1 cellular context compared by ENCODE assay signal in the genomic region with DNA sequence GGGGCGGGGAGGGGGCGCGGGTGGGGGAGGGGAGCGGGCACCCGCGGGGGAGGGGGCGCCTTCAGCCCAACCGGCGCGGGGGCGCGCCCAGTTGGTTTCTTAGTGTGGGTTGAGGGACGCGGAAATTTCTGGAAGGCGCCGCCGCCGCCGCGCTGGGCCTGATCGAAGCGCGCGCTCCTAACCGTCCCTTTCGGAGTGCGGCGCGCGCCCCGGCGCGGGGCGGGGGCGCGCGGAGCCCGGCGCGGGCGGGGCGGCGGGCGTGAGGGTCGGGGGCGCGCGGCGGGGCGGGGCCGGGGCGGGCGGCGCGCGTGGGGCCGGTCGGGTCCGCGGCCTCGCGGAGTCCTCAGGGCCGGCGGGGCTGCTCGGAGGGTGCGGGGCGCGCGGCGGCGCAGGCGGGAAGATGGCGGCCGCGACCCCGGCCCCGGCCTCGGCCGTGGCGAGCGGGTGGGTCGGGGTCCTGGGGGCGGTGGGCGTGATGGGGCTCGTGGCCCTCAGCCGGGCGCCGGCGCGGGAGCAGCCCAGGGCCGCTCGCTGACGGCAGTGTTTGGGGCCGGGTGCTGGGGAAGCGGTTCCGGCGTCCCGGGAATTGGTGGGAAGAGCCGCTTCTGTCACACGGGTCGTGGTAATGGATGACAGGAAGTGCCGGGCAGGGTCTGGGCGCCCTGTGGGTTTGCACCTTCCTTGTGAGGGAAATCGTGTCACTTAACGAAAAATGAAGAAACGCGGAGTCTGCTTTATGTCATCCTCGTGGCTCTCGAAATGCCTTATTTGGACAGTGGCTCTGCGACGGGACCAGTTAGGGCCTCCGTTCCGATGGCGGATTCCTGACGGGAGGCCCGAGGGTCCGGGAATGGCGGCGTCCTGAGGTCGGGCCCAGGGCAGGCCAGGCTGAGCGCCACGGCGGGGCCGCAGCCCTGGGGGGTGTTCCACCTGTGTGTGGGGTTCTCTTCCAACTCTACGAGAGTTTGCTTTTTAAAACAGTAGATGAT.
TF ChIP-seq lines count a peak whose summit lies in the region.

No MANE protein-coding gene starts in this region.

TF ChIP-seq in HepG2, 621 proteins besides CTCF, POLR2A, EP300 and RAD21 (continued from another document and continues in another):
- TF ChIP-seq, protein P1, sequence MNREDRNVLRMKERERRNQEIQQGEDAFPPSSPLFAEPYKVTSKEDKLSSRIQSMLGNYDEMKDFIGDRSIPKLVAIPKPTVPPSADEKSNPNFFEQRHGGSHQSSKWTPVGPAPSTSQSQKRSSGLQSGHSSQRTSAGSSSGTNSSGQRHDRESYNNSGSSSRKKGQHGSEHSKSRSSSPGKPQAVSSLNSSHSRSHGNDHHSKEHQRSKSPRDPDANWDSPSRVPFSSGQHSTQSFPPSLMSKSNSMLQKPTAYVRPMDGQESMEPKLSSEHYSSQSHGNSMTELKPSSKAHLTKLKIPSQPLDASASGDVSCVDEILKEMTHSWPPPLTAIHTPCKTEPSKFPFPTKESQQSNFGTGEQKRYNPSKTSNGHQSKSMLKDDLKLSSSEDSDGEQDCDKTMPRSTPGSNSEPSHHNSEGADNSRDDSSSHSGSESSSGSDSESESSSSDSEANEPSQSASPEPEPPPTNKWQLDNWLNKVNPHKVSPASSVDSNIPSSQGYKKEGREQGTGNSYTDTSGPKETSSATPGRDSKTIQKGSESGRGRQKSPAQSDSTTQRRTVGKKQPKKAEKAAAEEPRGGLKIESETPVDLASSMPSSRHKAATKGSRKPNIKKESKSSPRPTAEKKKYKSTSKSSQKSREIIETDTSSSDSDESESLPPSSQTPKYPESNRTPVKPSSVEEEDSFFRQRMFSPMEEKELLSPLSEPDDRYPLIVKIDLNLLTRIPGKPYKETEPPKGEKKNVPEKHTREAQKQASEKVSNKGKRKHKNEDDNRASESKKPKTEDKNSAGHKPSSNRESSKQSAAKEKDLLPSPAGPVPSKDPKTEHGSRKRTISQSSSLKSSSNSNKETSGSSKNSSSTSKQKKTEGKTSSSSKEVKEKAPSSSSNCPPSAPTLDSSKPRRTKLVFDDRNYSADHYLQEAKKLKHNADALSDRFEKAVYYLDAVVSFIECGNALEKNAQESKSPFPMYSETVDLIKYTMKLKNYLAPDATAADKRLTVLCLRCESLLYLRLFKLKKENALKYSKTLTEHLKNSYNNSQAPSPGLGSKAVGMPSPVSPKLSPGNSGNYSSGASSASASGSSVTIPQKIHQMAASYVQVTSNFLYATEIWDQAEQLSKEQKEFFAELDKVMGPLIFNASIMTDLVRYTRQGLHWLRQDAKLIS (CRISPR knock-in tag; IDR thresholded peaks at IDR 0.05), result no peak
- TF ChIP-seq SKI (IDR thresholded peaks at IDR 0.05; ENCODE audit: partially characterized antibody) (no peak), HHEX (CRISPR knock-in tag; IDR thresholded peaks at IDR 0.05) (no peak), ZNF558 (CRISPR knock-in tag; IDR thresholded peaks at IDR 0.05; ENCODE audit: borderline replicate concordance) (0 out of 2 replicates have a peak, but pooled peaks have one; percentile 38), KLF15 (CRISPR knock-in tag; IDR thresholded peaks at IDR 0.05; ENCODE audit: borderline replicate concordance) (no peak), ZFYVE20 (CRISPR knock-in tag; IDR thresholded peaks at IDR 0.05; ENCODE audit: borderline replicate concordance, low read depth) (no peak), NCOA2 (CRISPR knock-in tag; IDR thresholded peaks at IDR 0.05) (no peak), PAF1 (CRISPR knock-in tag; IDR thresholded peaks at IDR 0.05) (no peak), ZC3H13 (CRISPR knock-in tag; IDR thresholded peaks at IDR 0.05) (no peak), ELF4 (CRISPR knock-in tag; IDR thresholded peaks at IDR 0.05; ENCODE audit: borderline replicate concordance) (no peak), KAT7 (CRISPR knock-in tag; IDR thresholded peaks at IDR 0.05; ENCODE audit: borderline replicate concordance) (no peak), ETV6 (CRISPR knock-in tag; conservative IDR thresholded peaks at IDR 0.05) (0 out of 2 replicates have a peak, but pooled peaks have one; percentile 19), ZNF224 (CRISPR knock-in tag; IDR thresholded peaks at IDR 0.05) (no peak), ZBTB26 (CRISPR knock-in tag; IDR thresholded peaks at IDR 0.05; ENCODE audit: borderline replicate concordance) (peak; percentile 52; the same call in 1 of the 2 replicates), SAP130 (CRISPR knock-in tag; IDR thresholded peaks at IDR 0.05; ENCODE audit: low read depth) (peak; percentile 58; the same call in 1 of the 2 replicates), ARNTL (CRISPR knock-in tag; IDR thresholded peaks at IDR 0.05) (no peak), PHF20 (CRISPR knock-in tag; IDR thresholded peaks at IDR 0.05) (peak; percentile 26; the same call in 1 of the 2 replicates), ZNF562 (CRISPR knock-in tag; IDR thresholded peaks at IDR 0.05; ENCODE audit: borderline replicate concordance) (no peak), HBP1 (CRISPR knock-in tag; IDR thresholded peaks at IDR 0.05; ENCODE audit: low read depth) (no peak), ZNF644 (CRISPR knock-in tag; IDR thresholded peaks at IDR 0.05; ENCODE audit: low read depth) (no peak), YY1 (IDR thresholded peaks at IDR 0.05; ENCODE audit: insufficient read depth, insufficient replicate concordance, low read depth, low read length) (peak; percentile 85), ZNF367 (CRISPR knock-in tag; IDR thresholded peaks at IDR 0.05; ENCODE audit: borderline replicate concordance) (no peak), ZSCAN21 (CRISPR knock-in tag; IDR thresholded peaks at IDR 0.05; ENCODE audit: borderline replicate concordance) (no peak), SNAPC4 (CRISPR knock-in tag; IDR thresholded peaks at IDR 0.05) (no peak), YEATS2 (CRISPR knock-in tag; IDR thresholded peaks at IDR 0.05; ENCODE audit: borderline replicate concordance) (no peak), ZNF329 (CRISPR knock-in tag; IDR thresholded peaks at IDR 0.05; ENCODE audit: low read depth) (no peak), SMAD1 (CRISPR knock-in tag; IDR thresholded peaks at IDR 0.05; ENCODE audit: borderline replicate concordance, low read depth) (no peak), NR3C1 (CRISPR knock-in tag; IDR thresholded peaks at IDR 0.05) (no peak), POLR2AphosphoS5 (IDR thresholded peaks at IDR 0.05; ENCODE audit: low read depth, low read length) (0 out of 2 replicates have a peak, but pooled peaks have one; percentile 8), GABPA (IDR thresholded peaks at IDR 0.05; ENCODE audit: low read depth, low read length) (no peak), GABPA (CRISPR knock-in tag; IDR thresholded peaks at IDR 0.05; ENCODE audit: low read depth) (no peak), NKX3-1 (CRISPR knock-in tag; IDR thresholded peaks at IDR 0.05) (no peak)
- TF ChIP-seq, protein P2, sequence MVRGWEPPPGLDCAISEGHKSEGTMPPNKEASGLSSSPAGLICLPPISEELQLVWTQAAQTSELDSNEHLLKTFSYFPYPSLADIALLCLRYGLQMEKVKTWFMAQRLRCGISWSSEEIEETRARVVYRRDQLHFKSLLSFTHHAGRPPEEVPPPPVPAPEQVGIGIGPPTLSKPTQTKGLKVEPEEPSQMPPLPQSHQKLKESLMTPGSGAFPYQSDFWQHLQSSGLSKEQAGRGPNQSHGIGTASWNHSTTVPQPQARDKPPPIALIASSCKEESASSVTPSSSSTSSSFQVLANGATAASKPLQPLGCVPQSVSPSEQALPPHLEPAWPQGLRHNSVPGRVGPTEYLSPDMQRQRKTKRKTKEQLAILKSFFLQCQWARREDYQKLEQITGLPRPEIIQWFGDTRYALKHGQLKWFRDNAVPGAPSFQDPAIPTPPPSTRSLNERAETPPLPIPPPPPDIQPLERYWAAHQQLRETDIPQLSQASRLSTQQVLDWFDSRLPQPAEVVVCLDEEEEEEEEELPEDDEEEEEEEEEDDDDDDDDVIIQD (CRISPR knock-in tag; IDR thresholded peaks at IDR 0.05; ENCODE audit: low read depth), result no peak
- TF ChIP-seq, protein P3, sequence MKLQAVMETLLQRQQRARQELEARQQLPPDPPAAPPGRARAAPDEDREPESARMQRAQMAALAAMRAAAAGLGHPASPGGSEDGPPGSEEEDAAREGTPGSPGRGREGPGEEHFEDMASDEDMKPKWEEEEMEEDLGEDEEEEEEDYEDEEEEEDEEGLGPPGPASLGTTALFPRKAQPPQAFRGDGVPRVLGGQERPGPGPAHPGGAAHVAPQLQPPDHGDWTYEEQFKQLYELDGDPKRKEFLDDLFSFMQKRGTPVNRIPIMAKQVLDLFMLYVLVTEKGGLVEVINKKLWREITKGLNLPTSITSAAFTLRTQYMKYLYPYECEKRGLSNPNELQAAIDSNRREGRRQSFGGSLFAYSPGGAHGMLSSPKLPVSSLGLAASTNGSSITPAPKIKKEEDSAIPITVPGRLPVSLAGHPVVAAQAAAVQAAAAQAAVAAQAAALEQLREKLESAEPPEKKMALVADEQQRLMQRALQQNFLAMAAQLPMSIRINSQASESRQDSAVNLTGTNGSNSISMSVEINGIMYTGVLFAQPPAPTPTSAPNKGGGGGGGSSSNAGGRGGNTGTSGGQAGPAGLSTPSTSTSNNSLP (IDR thresholded peaks at IDR 0.05; ENCODE audit: low read depth, low read length), result no peak
- TF ChIP-seq, protein P4, sequence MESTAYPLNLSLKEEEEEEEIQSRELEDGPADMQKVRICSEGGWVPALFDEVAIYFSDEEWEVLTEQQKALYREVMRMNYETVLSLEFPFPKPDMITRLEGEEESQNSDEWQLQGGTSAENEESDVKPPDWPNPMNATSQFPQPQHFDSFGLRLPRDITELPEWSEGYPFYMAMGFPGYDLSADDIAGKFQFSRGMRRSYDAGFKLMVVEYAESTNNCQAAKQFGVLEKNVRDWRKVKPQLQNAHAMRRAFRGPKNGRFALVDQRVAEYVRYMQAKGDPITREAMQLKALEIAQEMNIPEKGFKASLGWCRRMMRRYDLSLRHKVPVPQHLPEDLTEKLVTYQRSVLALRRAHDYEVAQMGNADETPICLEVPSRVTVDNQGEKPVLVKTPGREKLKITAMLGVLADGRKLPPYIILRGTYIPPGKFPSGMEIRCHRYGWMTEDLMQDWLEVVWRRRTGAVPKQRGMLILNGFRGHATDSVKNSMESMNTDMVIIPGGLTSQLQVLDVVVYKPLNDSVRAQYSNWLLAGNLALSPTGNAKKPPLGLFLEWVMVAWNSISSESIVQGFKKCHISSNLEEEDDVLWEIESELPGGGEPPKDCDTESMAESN (CRISPR knock-in tag; conservative IDR thresholded peaks at IDR 0.05), result peak; percentile 54; the same call in 1 of the 2 replicates
- TF ChIP-seq, protein P5, sequence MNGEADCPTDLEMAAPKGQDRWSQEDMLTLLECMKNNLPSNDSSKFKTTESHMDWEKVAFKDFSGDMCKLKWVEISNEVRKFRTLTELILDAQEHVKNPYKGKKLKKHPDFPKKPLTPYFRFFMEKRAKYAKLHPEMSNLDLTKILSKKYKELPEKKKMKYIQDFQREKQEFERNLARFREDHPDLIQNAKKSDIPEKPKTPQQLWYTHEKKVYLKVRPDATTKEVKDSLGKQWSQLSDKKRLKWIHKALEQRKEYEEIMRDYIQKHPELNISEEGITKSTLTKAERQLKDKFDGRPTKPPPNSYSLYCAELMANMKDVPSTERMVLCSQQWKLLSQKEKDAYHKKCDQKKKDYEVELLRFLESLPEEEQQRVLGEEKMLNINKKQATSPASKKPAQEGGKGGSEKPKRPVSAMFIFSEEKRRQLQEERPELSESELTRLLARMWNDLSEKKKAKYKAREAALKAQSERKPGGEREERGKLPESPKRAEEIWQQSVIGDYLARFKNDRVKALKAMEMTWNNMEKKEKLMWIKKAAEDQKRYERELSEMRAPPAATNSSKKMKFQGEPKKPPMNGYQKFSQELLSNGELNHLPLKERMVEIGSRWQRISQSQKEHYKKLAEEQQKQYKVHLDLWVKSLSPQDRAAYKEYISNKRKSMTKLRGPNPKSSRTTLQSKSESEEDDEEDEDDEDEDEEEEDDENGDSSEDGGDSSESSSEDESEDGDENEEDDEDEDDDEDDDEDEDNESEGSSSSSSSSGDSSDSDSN (CRISPR knock-in tag; IDR thresholded peaks at IDR 0.05), result peak; percentile 69
